Comparison of ENCODE assay signal across 9 cellular contexts in genomic region chr2:18855027-18855426, GRCh38.
DNase-seq lines count a peak whose midpoint lies in the region; ATAC-seq and TF ChIP-seq lines count a peak whose summit lies in the region.
"Had no signal": no experiment of that assay in that cellular context is flagged by ENCODE, and none has a peak within 500 bp of the region (broad histone marks: within the 10 kb centered on the region; RNA-seq: fewer than 3 reads in every experiment).

No MANE protein-coding gene starts in this region.

- no peak overlapping the region for H3K4me3 Mint-ChIP-seq in stimulated activated naive B cell treated with anti-CD40 and anti-IgM and Interleukin-4, amounts not matched to agents 10 μg/mL and 1 μg/mL and 100 μg/mL, for 72 hours

- H3K27me3 Mint-ChIP-seq in stimulated activated naive B cell treated with anti-CD40 and anti-IgM and Interleukin-4, amounts not matched to agents 10 μg/mL and 1 μg/mL and 100 μg/mL, for 72 hours, result no peaks in the 10 kb centered on the region

- H3K4me3 ChIP-seq in GM12865 (ENCODE audit: low read depth, low read length) (no peak overlapping the region), WI38 (ENCODE audit: low read depth, low read length) (no peak overlapping the region)
- H3K4me3 ChIP-seq: SJSA1 had no signal

- TF ChIP-seq CTCF in GM12865 (IDR thresholded peaks at IDR 0.05; ENCODE audit: insufficient read depth, low read depth, low read length, missing control alignments) (peak; percentile 11), WI38 (IDR thresholded peaks at IDR 0.05; ENCODE audit: low read depth, low read length) (peak; percentile 31; the same call in 1 of the 2 replicates)

- ATAC-seq in HG02981 (IDR thresholded peaks at IDR 0.05; ENCODE audit: unreplicated experiment) (peak; percentile 42), GM21717 (IDR thresholded peaks at IDR 0.05; ENCODE audit: unreplicated experiment) (no peak), Right ventricle myocardium inferior (no peak)
- no peak for ATAC-seq in stimulated activated naive B cell treated with anti-CD40 and anti-IgM and Interleukin-4, amounts not matched to agents 10 μg/mL and 1 μg/mL and 100 μg/mL, for 72 hours (replicated peaks)

- no peak overlapping the region for H3K27ac Mint-ChIP-seq in stimulated activated naive B cell treated with anti-CD40 and anti-IgM and Interleukin-4, amounts not matched to agents 10 μg/mL and 1 μg/mL and 100 μg/mL, for 72 hours

- no peaks in the 10 kb centered on the region for H3K36me3 Mint-ChIP-seq in stimulated activated naive B cell treated with anti-CD40 and anti-IgM and Interleukin-4, amounts not matched to agents 10 μg/mL and 1 μg/mL and 100 μg/mL, for 72 hours

- intact Hi-C loops in Right ventricle myocardium inferior (cut with DNase I), result no loop called here

- H3K9me3 Mint-ChIP-seq in stimulated activated naive B cell treated with anti-CD40 and anti-IgM and Interleukin-4, amounts not matched to agents 10 μg/mL and 1 μg/mL and 100 μg/mL, for 72 hours, result peaks cover 0 to 2% of the 10 kb centered on the region in 2 donors

- peaks cover 0 to 2% of the 10 kb centered on the region in 2 donors for H3K4me1 Mint-ChIP-seq in stimulated activated naive B cell treated with anti-CD40 and anti-IgM and Interleukin-4, amounts not matched to agents 10 μg/mL and 1 μg/mL and 100 μg/mL, for 72 hours

- DNase-seq in GM12865 (ENCODE audit: low read depth), result no peak
- DNase-seq in medulla oblongata (ENCODE audit: extremely low spot score), result peak; percentile 5
- DNase-seq in stimulated activated naive B cell treated with anti-CD40 and anti-IgM and Interleukin-4, amounts not matched to agents 10 μg/mL and 1 μg/mL and 100 μg/mL, for 72 hours, result no peak
- DNase-seq in Right ventricle myocardium inferior (ENCODE audit: missing footprints), result no peak
- no peak for DNase-seq in NCI-H2029 (lab: John Stamatoyannopoulos, UW)
